In the genomic region with DNA sequence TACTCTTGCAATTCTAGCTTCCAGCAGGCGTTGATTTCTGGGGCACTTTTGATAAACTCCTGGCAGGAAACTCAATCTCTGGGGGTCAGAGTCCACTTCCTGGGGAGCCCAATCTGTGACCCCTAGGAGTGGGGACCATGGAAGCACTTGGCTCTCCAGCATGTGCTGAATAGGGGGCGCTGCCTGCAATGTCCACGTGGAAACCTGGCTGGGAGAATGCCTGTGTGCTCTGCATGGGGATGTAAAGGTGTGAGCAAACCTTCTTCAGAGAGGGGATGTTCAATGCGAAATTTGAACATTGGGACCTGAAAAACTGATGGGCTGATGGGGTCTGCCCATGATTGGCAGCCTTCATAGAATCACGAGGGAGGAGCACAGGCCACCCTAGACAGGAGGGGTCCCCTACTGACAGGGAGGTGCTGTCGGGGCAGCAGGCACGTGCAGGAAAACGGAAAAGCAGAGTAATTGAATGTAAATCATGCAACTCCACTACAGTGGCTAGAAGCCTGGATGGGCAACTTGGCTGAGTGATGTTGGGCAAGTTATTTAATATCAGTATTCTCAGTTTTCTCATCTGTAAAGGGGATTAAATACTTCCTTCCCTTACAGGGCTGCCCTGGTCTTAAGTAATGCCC, we compare ENCODE assay signal across 10 cellular contexts. TPM values are rescaled to one million over a fixed set of nuclear protein-coding genes. Genes with fewer than 3 reads are reported as not detected.
DNase-seq lines count a peak whose midpoint lies in the region; ATAC-seq and FAIRE-seq lines count a peak whose summit lies in the region.
"Had no signal": no experiment of that assay in that cellular context is flagged by ENCODE, and none has a peak within 500 bp of the region (broad histone marks: within the 10 kb centered on the region; RNA-seq: fewer than 3 reads in every experiment).

No MANE protein-coding gene starts in this region.

- intact Hi-C loops in activated T-helper 2 cell treated with anti-CD3 and anti-CD28 coated beads, Interferon-gamma antibody, Interleukin-2, Interleukin-4, amounts not matched to agents 10 μg/mL and 5 μg/mL and 100 μg/mL, durations not matched to agents 14 hours and 24 hours and 36 hours (cut with micrococcal nuclease), result loop anchor here (2.0 to 10.0 kb wide), 4 partner anchors 45 to 658 kb away; a partner anchor contains a TSS

- peaks cover 29% of the 10 kb centered on the region for H3K4me1 Mint-ChIP-seq in activated T-helper 2 cell treated with anti-CD3 and anti-CD28 coated beads, Interferon-gamma antibody, Interleukin-2, Interleukin-4, amounts not matched to agents 10 μg/mL and 5 μg/mL and 100 μg/mL, durations not matched to agents 14 hours and 24 hours and 36 hours (ENCODE audit: low read depth)

- H3K27me3 ChIP-seq in BLaER1, result no peaks in the 10 kb centered on the region
- H3K27me3 ChIP-seq: foreskin keratinocyte had no signal

- peak overlapping the region; percentile 50 for H3K27ac Mint-ChIP-seq in activated T-helper 2 cell treated with anti-CD3 and anti-CD28 coated beads, Interferon-gamma antibody, Interleukin-2, Interleukin-4, amounts not matched to agents 10 μg/mL and 5 μg/mL and 100 μg/mL, durations not matched to agents 14 hours and 24 hours and 36 hours

- H3K27me3 Mint-ChIP-seq in activated T-helper 2 cell treated with anti-CD3 and anti-CD28 coated beads, Interferon-gamma antibody, Interleukin-2, Interleukin-4, amounts not matched to agents 10 μg/mL and 5 μg/mL and 100 μg/mL, durations not matched to agents 14 hours and 24 hours and 36 hours (ENCODE audit: low read depth), result no peaks in the 10 kb centered on the region

- peaks cover 18% of the 10 kb centered on the region for H3K36me3 ChIP-seq in BLaER1

- H3K27ac ChIP-seq in BLaER1, result peak overlapping the region; percentile 36
- H3K27ac ChIP-seq: C4-2B, foreskin keratinocyte had no signal

- peak; percentile 28 for ATAC-seq in GM19395 (IDR thresholded peaks at IDR 0.05; ENCODE audit: unreplicated experiment)
- ATAC-seq in HG03064 (IDR thresholded peaks at IDR 0.05; ENCODE audit: low read depth, unreplicated experiment), result peak; percentile 23
- no peak for ATAC-seq in GM21619 (IDR thresholded peaks at IDR 0.05; ENCODE audit: unreplicated experiment)
- ATAC-seq: foreskin keratinocyte had no signal

- no peaks in the 10 kb centered on the region for H4K20me1 ChIP-seq in BLaER1

- H3K4me1 ChIP-seq in BLaER1, result peaks cover 24% of the 10 kb centered on the region
- H3K4me1 ChIP-seq: foreskin keratinocyte had no signal

- DNase-seq in activated T-helper 2 cell treated with anti-CD3 and anti-CD28 coated beads, Interferon-gamma antibody, Interleukin-2, Interleukin-4, amounts not matched to agents 10 μg/mL and 5 μg/mL and 100 μg/mL, durations not matched to agents 14 hours and 24 hours and 36 hours (ENCODE audit: low spot score), result no peak
- DNase-seq in SIG-M5 (lab: John Stamatoyannopoulos, UW) (no peak), urothelium cell line (ENCODE audit: low spot score) (no peak), NCI-H187 treated with DMSO at 0.1 percent for 48 hours (lab: John Stamatoyannopoulos, UW) (no peak)
- DNase-seq: foreskin keratinocyte had no signal

- peaks cover 16% of the 10 kb centered on the region for H3K36me3 Mint-ChIP-seq in activated T-helper 2 cell treated with anti-CD3 and anti-CD28 coated beads, Interferon-gamma antibody, Interleukin-2, Interleukin-4, amounts not matched to agents 10 μg/mL and 5 μg/mL and 100 μg/mL, durations not matched to agents 14 hours and 24 hours and 36 hours (ENCODE audit: low read depth)

- H3K4me3 ChIP-seq in BLaER1, result no peak overlapping the region

- peak overlapping the region; percentile 61 for H3K4me2 ChIP-seq in BLaER1

- no peaks in the 10 kb centered on the region for H3K9me3 Mint-ChIP-seq in activated T-helper 2 cell treated with anti-CD3 and anti-CD28 coated beads, Interferon-gamma antibody, Interleukin-2, Interleukin-4, amounts not matched to agents 10 μg/mL and 5 μg/mL and 100 μg/mL, durations not matched to agents 14 hours and 24 hours and 36 hours

- no peaks in the 10 kb centered on the region for H3K9me3 ChIP-seq in BLaER1

- no peak for FAIRE-seq in urothelium cell line (lab: Jason Lieb, UNC)

- H3K4me3 Mint-ChIP-seq in activated T-helper 2 cell treated with anti-CD3 and anti-CD28 coated beads, Interferon-gamma antibody, Interleukin-2, Interleukin-4, amounts not matched to agents 10 μg/mL and 5 μg/mL and 100 μg/mL, durations not matched to agents 14 hours and 24 hours and 36 hours (ENCODE audit: low read depth), result peak overlapping the region; percentile 24

- H3K9ac ChIP-seq in BLaER1, result 0 out of 2 replicates have a peak overlapping the region, but pooled peaks have one; percentile 39

RNA-seq across cellular contexts. Expression of a gene that starts 47.8 kb away (rescaled TPM):
- 15.9 and 18.1 TPM in 2 replicates for total RNA-seq in activated T-helper 2 cell treated with anti-CD3 and anti-CD28 coated beads, Interferon-gamma antibody, Interleukin-2, Interleukin-4, amounts not matched to agents 10 μg/mL and 5 μg/mL and 100 μg/mL, durations not matched to agents 14 hours and 24 hours and 36 hours
